In genomic region chr11:68043349-68044144, GRCh38 we compare ENCODE assay signal across 10 cellular contexts. TPM values are rescaled to one million over a fixed set of nuclear protein-coding genes. Genes with fewer than 3 reads are reported as not detected.
DNase-seq lines count a peak whose midpoint lies in the region; ATAC-seq and TF ChIP-seq lines count a peak whose summit lies in the region.
"Had no signal": no experiment of that assay in that cellular context is flagged by ENCODE, and none has a peak within 500 bp of the region (broad histone marks: within the 10 kb centered on the region; RNA-seq: fewer than 3 reads in every experiment).

No MANE protein-coding gene starts in this region.

- H3K27me3 Mint-ChIP-seq in osteocyte (ENCODE audit: unreplicated experiment): no peaks in the 10 kb centered on the region

- no peaks in the 10 kb centered on the region for H3K9me3 Mint-ChIP-seq in osteocyte (ENCODE audit: unreplicated experiment)

- H3K36me3 ChIP-seq in SJCRH30: no peaks in the 10 kb centered on the region

- no peak for ATAC-seq in GM18909 (IDR thresholded peaks at IDR 0.05; ENCODE audit: poor library complexity, unreplicated experiment)
- no peak for ATAC-seq in GM21825 (IDR thresholded peaks at IDR 0.05; ENCODE audit: unreplicated experiment)

- peak; percentile 46 for DNase-seq in HFF-Myc (ENCODE audit: extremely low read depth, low read depth)
- DNase-seq in SJCRH30: peak; percentile 83 to 85
- DNase-seq in osteocyte (ENCODE audit: extremely low spot score, unreplicated experiment): peak; percentile 84
- no peak for DNase-seq in mesenteric fat pad (ENCODE audit: low spot score)
- DNase-seq: NCI-H2227 treated with DMSO at 0.1 percent for 48 hours; stimulated activated CD4-positive, alpha-beta T cell treated with anti-CD3 and anti-CD28 coated beads, Interleukin-4, amount 100 ng/mL, for 24 hours had no signal

- no peaks in the 10 kb centered on the region for H3K36me3 Mint-ChIP-seq in osteocyte (ENCODE audit: unreplicated experiment)

- H3K4me3 Mint-ChIP-seq in osteocyte (ENCODE audit: unreplicated experiment): peak overlapping the region; percentile 22

- no peak overlapping the region for H3K27ac Mint-ChIP-seq in osteocyte (ENCODE audit: unreplicated experiment)

- peaks cover 8% of the 10 kb centered on the region for H3K4me1 ChIP-seq in SJCRH30

- H3K4me3 ChIP-seq in HFF-Myc (replicated peaks; ENCODE audit: low read depth, low read length) (0 out of 2 replicates have a peak overlapping the region, but pooled peaks have one; percentile 3), SJCRH30 (peak overlapping the region; percentile 55)
- H3K4me3 ChIP-seq: lung had no signal

- no peak for TF ChIP-seq CTCF in HFF-Myc (IDR thresholded peaks at IDR 0.05; ENCODE audit: low read depth, low read length, missing control alignments)
- TF ChIP-seq CTCF in osteocyte (IDR thresholded peaks at IDR 0.05): no peak

- no peaks in the 10 kb centered on the region for H3K9me3 ChIP-seq in SJCRH30 (replicated peaks)

- H3K4me1 Mint-ChIP-seq in osteocyte (ENCODE audit: unreplicated experiment): peaks cover 31% of the 10 kb centered on the region

- peak overlapping the region; percentile 51 for H3K27ac ChIP-seq in SJCRH30

- H3K27me3 ChIP-seq in SJCRH30: no peaks in the 10 kb centered on the region

RNA-seq across cellular contexts. Expression of gene TCIRG1, which starts 4.7 kb away (rescaled TPM):
- total RNA-seq in SJCRH30 (2014; rRNA removed; shearing (Covaris generic)): 2.7 and 6.1 TPM in 2 replicates
- total RNA-seq in osteocyte: 53.0 and 54.2 TPM in 2 replicates
- total RNA-seq in mesenteric fat pad: 112 TPM

RNA-seq across cellular contexts. Expression of gene NDUFS8, which starts 13.1 kb away (rescaled TPM):
- 77.7 and 103 TPM in 2 replicates for total RNA-seq in SJCRH30 (2014; rRNA removed; shearing (Covaris generic))
- total RNA-seq in osteocyte (134 and 143 TPM in 2 replicates), mesenteric fat pad (134 TPM)

RNA-seq across cellular contexts. Expression of gene ALDH3B1, which starts 33.4 kb away (rescaled TPM):
- total RNA-seq in SJCRH30 (2014; rRNA removed; shearing (Covaris generic)): 0.51 and 0.53 TPM in 2 replicates
- total RNA-seq in osteocyte: 4.7 and 6.5 TPM in 2 replicates
- 14.6 TPM for total RNA-seq in mesenteric fat pad
- total RNA-seq: activated CD8-positive, alpha-beta memory T cell treated with anti-CD3 and anti-CD28 coated beads for 36 hours had no signal

RNA-seq across cellular contexts. Expression of gene UNC93B1, which starts 39.6 kb away (rescaled TPM):
- total RNA-seq in SJCRH30 (2014; rRNA removed; shearing (Covaris generic)): not detected in 2 replicates
- total RNA-seq in osteocyte: 26.0 and 29.3 TPM in 2 replicates
- 42.0 TPM for total RNA-seq in mesenteric fat pad
